In the genomic region with DNA sequence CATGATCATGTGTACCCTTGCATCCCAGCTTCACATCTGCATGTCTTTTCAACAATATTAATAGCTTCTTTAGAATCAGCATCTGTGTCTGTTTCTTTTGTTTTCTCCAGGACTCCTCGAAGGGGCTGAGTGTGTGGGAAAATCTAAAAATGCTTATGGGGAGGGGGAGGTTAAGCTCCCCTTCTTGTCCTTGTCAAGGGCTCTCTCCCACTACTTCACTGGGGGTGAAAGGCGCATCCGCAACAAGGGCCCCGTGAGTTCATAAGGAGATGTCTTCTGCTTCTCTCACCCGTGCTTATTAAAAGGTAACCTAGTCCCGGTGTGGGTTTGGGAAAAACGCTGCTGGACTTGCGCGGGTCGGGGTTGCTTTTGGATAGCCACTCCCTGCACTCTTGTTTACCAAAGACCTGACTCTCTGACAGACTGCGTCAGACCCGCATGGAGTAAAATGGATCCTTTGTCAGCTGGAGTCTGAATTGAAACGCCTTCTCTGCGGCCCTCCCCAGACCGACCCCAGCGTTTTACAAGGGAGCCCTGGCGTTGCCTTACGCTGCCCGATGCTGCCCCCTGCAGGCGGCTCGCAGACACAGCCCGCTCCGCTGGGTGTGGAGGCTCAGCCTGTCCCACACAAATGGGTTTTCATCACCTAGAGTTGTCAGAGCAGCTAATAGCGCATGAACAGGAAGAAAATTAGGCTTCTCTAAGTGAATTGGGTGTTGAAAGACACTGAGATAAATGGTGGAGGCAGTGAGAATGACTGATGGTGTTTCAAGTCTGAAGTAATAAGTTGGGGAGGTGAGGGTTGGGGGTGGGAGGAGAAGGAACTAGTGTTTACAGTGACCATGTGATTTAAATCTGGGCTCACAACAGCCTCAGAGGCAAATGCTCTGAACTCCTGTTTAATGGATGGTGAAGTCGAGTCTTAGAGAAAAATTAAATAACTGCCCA, we compare ENCODE assay signal across 1 cellular context.
TF ChIP-seq lines count a peak whose summit lies in the region.

No MANE protein-coding gene starts in this region.

TF ChIP-seq in K562, 482 proteins besides CTCF, POLR2A, EP300 and RAD21 (continued from another document and continues in another):
- TF ChIP-seq, protein P1, sequence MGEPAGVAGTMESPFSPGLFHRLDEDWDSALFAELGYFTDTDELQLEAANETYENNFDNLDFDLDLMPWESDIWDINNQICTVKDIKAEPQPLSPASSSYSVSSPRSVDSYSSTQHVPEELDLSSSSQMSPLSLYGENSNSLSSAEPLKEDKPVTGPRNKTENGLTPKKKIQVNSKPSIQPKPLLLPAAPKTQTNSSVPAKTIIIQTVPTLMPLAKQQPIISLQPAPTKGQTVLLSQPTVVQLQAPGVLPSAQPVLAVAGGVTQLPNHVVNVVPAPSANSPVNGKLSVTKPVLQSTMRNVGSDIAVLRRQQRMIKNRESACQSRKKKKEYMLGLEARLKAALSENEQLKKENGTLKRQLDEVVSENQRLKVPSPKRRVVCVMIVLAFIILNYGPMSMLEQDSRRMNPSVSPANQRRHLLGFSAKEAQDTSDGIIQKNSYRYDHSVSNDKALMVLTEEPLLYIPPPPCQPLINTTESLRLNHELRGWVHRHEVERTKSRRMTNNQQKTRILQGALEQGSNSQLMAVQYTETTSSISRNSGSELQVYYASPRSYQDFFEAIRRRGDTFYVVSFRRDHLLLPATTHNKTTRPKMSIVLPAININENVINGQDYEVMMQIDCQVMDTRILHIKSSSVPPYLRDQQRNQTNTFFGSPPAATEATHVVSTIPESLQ (CRISPR knock-in tag; IDR thresholded peaks at IDR 0.05) = peak; percentile 66; the same call in 1 of the 2 replicates
- TF ChIP-seq ZBTB2 (IDR thresholded peaks at IDR 0.05) (no peak), SIN3A (IDR thresholded peaks at IDR 0.05; ENCODE audit: borderline replicate concordance in 2 of 2, control insufficient read depth in 1 of 2, low read depth in 2 of 2, low read length in 2 of 2) (no peak), RBM17 (IDR thresholded peaks at IDR 0.05; ENCODE audit: borderline replicate concordance, low read depth, low read length) (no peak), ESRRB (CRISPR knock-in tag; IDR thresholded peaks at IDR 0.05; ENCODE audit: borderline replicate concordance) (no peak), PHF8 (IDR thresholded peaks at IDR 0.05; ENCODE audit: borderline replicate concordance, low read length) (no peak), SMAD4 (CRISPR knock-in tag; conservative IDR thresholded peaks at IDR 0.05) (0 out of 2 replicates have a peak, but pooled peaks have one; percentile 24), ZBTB7A (IDR thresholded peaks at IDR 0.05; ENCODE audit: borderline replicate concordance, control insufficient read depth, low read depth, low read length) (peak; percentile 80; the same call in 1 of the 2 replicates), CBFB (CRISPR knock-in tag; IDR thresholded peaks at IDR 0.05) (peak; percentile 23; the same call in 1 of the 2 replicates), MECOM (CRISPR knock-in tag; IDR thresholded peaks at IDR 0.05) (no peak; the same call in 1 of the 2 replicates), CEBPB (tag; IDR thresholded peaks at IDR 0.05) (no peak), ZFP1 (CRISPR knock-in tag; IDR thresholded peaks at IDR 0.05) (no peak), MXI1 (IDR thresholded peaks at IDR 0.05; ENCODE audit: low read depth, low read length) (no peak), ZNF766 (CRISPR knock-in tag; conservative IDR thresholded peaks at IDR 0.05) (no peak; the same call in 1 of the 2 replicates), POLR2AphosphoS5 (IDR thresholded peaks at IDR 0.05; ENCODE audit: control insufficient read depth, insufficient read depth, low read depth, low read length) (no peak), BCL6 (CRISPR knock-in tag; IDR thresholded peaks at IDR 0.05) (no peak), SMARCC2 (IDR thresholded peaks at IDR 0.05; ENCODE audit: low read depth) (no peak), SFPQ (IDR thresholded peaks at IDR 0.05; ENCODE audit: low read depth, low read length) (no peak), XRCC4 (IDR thresholded peaks at IDR 0.05; ENCODE audit: extremely low read depth, insufficient read depth, insufficient read length) (no peak), TCFL5 (CRISPR knock-in tag; conservative IDR thresholded peaks at IDR 0.05) (no peak), CEBPG (CRISPR knock-in tag; IDR thresholded peaks at IDR 0.05) (no peak), CEBPG (tag; conservative IDR thresholded peaks at IDR 0.05 in 1 of 2, IDR thresholded peaks at IDR 0.05 in 1 of 2) (peak in 1 of 2 experiments; percentile 58; a peak in 2 of 4 replicates), RBM22 (IDR thresholded peaks at IDR 0.05; ENCODE audit: low read depth, low read length, poor library complexity, severe bottlenecking) (no peak), CC2D1A (IDR thresholded peaks at IDR 0.05) (peak; percentile 96), SMARCA5 (IDR thresholded peaks at IDR 0.05) (no peak), KAT8 (IDR thresholded peaks at IDR 0.05; ENCODE audit: low read depth) (no peak), NR3C1 (CRISPR knock-in tag; IDR thresholded peaks at IDR 0.05) (no peak), ZNF133 (CRISPR knock-in tag; IDR thresholded peaks at IDR 0.05) (no peak), PTTG1 (tag; IDR thresholded peaks at IDR 0.05; ENCODE audit: low read depth) (no peak), U2AF1 (optimal IDR thresholded peaks at IDR 0.05; ENCODE audit: low read depth, low read length) (no peak), ZBTB26 (CRISPR knock-in tag; IDR thresholded peaks at IDR 0.05) (no peak), RBFOX2 (IDR thresholded peaks at IDR 0.05; ENCODE audit: low read depth, low read length) (peak; percentile 53)
- TF ChIP-seq, protein P2, sequence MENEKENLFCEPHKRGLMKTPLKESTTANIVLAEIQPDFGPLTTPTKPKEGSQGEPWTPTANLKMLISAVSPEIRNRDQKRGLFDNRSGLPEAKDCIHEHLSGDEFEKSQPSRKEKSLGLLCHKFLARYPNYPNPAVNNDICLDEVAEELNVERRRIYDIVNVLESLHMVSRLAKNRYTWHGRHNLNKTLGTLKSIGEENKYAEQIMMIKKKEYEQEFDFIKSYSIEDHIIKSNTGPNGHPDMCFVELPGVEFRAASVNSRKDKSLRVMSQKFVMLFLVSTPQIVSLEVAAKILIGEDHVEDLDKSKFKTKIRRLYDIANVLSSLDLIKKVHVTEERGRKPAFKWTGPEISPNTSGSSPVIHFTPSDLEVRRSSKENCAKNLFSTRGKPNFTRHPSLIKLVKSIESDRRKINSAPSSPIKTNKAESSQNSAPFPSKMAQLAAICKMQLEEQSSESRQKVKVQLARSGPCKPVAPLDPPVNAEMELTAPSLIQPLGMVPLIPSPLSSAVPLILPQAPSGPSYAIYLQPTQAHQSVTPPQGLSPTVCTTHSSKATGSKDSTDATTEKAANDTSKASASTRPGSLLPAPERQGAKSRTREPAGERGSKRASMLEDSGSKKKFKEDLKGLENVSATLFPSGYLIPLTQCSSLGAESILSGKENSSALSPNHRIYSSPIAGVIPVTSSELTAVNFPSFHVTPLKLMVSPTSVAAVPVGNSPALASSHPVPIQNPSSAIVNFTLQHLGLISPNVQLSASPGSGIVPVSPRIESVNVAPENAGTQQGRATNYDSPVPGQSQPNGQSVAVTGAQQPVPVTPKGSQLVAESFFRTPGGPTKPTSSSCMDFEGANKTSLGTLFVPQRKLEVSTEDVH (IDR thresholded peaks at IDR 0.05; ENCODE audit: low read depth, partially characterized antibody) = no peak
- TF ChIP-seq, protein P3, sequence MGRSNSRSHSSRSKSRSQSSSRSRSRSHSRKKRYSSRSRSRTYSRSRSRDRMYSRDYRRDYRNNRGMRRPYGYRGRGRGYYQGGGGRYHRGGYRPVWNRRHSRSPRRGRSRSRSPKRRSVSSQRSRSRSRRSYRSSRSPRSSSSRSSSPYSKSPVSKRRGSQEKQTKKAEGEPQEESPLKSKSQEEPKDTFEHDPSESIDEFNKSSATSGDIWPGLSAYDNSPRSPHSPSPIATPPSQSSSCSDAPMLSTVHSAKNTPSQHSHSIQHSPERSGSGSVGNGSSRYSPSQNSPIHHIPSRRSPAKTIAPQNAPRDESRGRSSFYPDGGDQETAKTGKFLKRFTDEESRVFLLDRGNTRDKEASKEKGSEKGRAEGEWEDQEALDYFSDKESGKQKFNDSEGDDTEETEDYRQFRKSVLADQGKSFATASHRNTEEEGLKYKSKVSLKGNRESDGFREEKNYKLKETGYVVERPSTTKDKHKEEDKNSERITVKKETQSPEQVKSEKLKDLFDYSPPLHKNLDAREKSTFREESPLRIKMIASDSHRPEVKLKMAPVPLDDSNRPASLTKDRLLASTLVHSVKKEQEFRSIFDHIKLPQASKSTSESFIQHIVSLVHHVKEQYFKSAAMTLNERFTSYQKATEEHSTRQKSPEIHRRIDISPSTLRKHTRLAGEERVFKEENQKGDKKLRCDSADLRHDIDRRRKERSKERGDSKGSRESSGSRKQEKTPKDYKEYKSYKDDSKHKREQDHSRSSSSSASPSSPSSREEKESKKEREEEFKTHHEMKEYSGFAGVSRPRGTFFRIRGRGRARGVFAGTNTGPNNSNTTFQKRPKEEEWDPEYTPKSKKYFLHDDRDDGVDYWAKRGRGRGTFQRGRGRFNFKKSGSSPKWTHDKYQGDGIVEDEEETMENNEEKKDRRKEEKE (IDR thresholded peaks at IDR 0.05; ENCODE audit: borderline replicate concordance in 1 of 2, control insufficient read depth in 1 of 2, low read depth in 2 of 2, low read length in 1 of 2) = no peak
- TF ChIP-seq, protein P4, sequence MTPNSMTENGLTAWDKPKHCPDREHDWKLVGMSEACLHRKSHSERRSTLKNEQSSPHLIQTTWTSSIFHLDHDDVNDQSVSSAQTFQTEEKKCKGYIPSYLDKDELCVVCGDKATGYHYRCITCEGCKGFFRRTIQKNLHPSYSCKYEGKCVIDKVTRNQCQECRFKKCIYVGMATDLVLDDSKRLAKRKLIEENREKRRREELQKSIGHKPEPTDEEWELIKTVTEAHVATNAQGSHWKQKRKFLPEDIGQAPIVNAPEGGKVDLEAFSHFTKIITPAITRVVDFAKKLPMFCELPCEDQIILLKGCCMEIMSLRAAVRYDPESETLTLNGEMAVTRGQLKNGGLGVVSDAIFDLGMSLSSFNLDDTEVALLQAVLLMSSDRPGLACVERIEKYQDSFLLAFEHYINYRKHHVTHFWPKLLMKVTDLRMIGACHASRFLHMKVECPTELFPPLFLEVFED (CRISPR knock-in tag; conservative IDR thresholded peaks at IDR 0.05) = 0 out of 2 replicates have a peak, but pooled peaks have one; percentile 20
- TF ChIP-seq, protein P5, sequence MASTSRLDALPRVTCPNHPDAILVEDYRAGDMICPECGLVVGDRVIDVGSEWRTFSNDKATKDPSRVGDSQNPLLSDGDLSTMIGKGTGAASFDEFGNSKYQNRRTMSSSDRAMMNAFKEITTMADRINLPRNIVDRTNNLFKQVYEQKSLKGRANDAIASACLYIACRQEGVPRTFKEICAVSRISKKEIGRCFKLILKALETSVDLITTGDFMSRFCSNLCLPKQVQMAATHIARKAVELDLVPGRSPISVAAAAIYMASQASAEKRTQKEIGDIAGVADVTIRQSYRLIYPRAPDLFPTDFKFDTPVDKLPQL (IDR thresholded peaks at IDR 0.05; ENCODE audit: extremely low read depth, insufficient read length) = no peak
- TF ChIP-seq, protein P6, sequence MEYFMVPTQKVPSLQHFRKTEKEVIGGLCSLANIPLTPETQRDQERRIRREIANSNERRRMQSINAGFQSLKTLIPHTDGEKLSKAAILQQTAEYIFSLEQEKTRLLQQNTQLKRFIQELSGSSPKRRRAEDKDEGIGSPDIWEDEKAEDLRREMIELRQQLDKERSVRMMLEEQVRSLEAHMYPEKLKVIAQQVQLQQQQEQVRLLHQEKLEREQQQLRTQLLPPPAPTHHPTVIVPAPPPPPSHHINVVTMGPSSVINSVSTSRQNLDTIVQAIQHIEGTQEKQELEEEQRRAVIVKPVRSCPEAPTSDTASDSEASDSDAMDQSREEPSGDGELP (CRISPR knock-in tag; IDR thresholded peaks at IDR 0.05; ENCODE audit: borderline replicate concordance) = peak; percentile 94
- TF ChIP-seq, protein P7, sequence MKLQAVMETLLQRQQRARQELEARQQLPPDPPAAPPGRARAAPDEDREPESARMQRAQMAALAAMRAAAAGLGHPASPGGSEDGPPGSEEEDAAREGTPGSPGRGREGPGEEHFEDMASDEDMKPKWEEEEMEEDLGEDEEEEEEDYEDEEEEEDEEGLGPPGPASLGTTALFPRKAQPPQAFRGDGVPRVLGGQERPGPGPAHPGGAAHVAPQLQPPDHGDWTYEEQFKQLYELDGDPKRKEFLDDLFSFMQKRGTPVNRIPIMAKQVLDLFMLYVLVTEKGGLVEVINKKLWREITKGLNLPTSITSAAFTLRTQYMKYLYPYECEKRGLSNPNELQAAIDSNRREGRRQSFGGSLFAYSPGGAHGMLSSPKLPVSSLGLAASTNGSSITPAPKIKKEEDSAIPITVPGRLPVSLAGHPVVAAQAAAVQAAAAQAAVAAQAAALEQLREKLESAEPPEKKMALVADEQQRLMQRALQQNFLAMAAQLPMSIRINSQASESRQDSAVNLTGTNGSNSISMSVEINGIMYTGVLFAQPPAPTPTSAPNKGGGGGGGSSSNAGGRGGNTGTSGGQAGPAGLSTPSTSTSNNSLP (IDR thresholded peaks at IDR 0.05; ENCODE audit: borderline replicate concordance, low read depth, low read length) = no peak
